Comparison of ENCODE assay signal across 12 cellular contexts in the genomic region with DNA sequence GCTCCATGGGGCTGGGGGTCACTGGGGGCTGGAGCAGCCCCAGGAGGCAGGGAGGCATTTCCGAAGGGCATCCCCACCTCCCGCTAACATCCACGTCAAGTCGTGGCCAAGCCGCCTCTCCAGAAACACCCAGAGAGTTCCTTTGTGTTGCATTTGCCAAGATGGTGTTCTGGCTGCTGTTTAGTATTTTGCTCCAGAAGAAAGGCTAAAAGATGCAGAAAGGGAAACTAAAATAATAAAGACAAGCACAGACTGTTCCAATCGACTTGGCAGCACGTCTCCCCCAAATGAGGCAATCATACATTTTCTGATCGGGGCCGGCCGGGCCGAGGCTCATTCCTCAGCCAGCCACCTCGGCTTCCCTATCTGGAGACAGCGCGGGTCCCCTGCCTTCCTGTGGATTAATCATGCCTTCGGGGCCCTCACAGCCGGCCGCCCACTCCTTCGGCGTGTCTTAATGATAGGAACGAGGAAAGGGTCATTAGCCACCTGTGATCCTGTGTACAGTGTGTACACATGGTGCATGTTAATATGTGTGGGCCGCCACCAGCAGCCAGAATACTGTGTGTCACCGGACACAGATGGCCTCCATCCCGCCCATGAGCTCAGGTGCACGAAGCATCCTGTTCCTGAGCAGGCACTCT.
DNase-seq lines count a peak whose midpoint lies in the region; ATAC-seq and TF ChIP-seq lines count a peak whose summit lies in the region.
"Had no signal": no experiment of that assay in that cellular context is flagged by ENCODE, and none has a peak within 500 bp of the region (broad histone marks: within the 10 kb centered on the region; RNA-seq: fewer than 3 reads in every experiment).

No MANE protein-coding gene starts in this region.

- no peaks in the 10 kb centered on the region for H3K27me3 ChIP-seq in left lung
- no peaks in the 10 kb centered on the region for H3K27me3 ChIP-seq in suprapubic skin
- H3K27me3 ChIP-seq: BLaER1 treated with 17β-estradiol and CSF1 and Interleukin-3, amounts not matched to agents 10 nM and 100 nM had no signal

- H3K27ac ChIP-seq in left lung (peak overlapping the region in 1 of 2 donors; percentile 53), suprapubic skin (peak overlapping the region; percentile 17)
- H3K27ac ChIP-seq: BLaER1 treated with 17β-estradiol and CSF1 and Interleukin-3, amounts not matched to agents 10 nM and 100 nM had no signal

- H3K9me3 ChIP-seq in left lung: no peaks in the 10 kb centered on the region
- H3K9me3 ChIP-seq in suprapubic skin: no peaks in the 10 kb centered on the region
- H3K9me3 ChIP-seq: BLaER1 treated with 17β-estradiol and CSF1 and Interleukin-3, amounts not matched to agents 10 nM and 100 nM had no signal

- no peak for TF ChIP-seq POLR2A in suprapubic skin (IDR thresholded peaks at IDR 0.05)

- in situ Hi-C loops in G401 (cut with HindIII; ENCODE audit: low sequenced_read_pairs) (no loop called here), GM13976 (cut with MboI; ENCODE audit: low sequenced_read_pairs, unreplicated experiment) (no loop called here)

- intact Hi-C loops in left lung (cut with DNase I): no loop called here

- DNase-seq in NCI-H524 treated with DMSO at 0.1 percent for 48 hours (lab: John Stamatoyannopoulos, UW) (peak; percentile 57), left lung (peak in 1 of 2 donors; percentile 69), suprapubic skin (ENCODE audit: low spot score in 2 of 2) (no peak), G401 (ENCODE audit: low spot score) (no peak), NCI-H1048 (lab: John Stamatoyannopoulos, UW) (no peak), GM13976 (ENCODE audit: low spot score) (no peak)
- DNase-seq in stimulated activated CD4-positive, alpha-beta T cell treated with anti-CD3 and anti-CD28 coated beads, Interleukin-12 subunit alpha, Interleukin-12 subunit beta, amount 100 ng/mL, for 4 hours: no peak
- DNase-seq: activated naive CD8-positive, alpha-beta T cell treated with anti-CD3 and anti-CD28 coated beads, Interleukin-2, amount 50 U/mL, for 24 hours; NCI-H345; posterior cingulate gyrus had no signal

- H3K4me3 ChIP-seq in left lung: no peak overlapping the region
- no peak overlapping the region for H3K4me3 ChIP-seq in suprapubic skin
- H3K4me3 ChIP-seq: BLaER1 treated with 17β-estradiol and CSF1 and Interleukin-3, amounts not matched to agents 10 nM and 100 nM had no signal

- TF ChIP-seq CTCF in left lung (IDR thresholded peaks at IDR 0.05) (no peak), suprapubic skin (IDR thresholded peaks at IDR 0.05) (no peak), GM13976 (IDR thresholded peaks at IDR 0.05; ENCODE audit: borderline replicate concordance, control extremely low read depth, extremely low read depth, insufficient read depth, missing control alignments) (no peak)

- WGBS in suprapubic skin: 49% methylated on average over 23 of the region's 24 CpGs

- ATAC-seq in esophagus mucosa (peak; percentile 30), left lung (peak; percentile 30)
- ATAC-seq: activated naive CD8-positive, alpha-beta T cell treated with anti-CD3 and anti-CD28 coated beads, Interleukin-2, amount 50 U/mL, for 24 hours had no signal

- TF ChIP-seq EP300 in suprapubic skin (IDR thresholded peaks at IDR 0.05): no peak

- H3K36me3 ChIP-seq in left lung (no peaks in the 10 kb centered on the region), suprapubic skin (no peaks in the 10 kb centered on the region)
- H3K36me3 ChIP-seq: BLaER1 treated with 17β-estradiol and CSF1 and Interleukin-3, amounts not matched to agents 10 nM and 100 nM had no signal

- H3K4me1 ChIP-seq in left lung (no peaks in the 10 kb centered on the region), suprapubic skin (peaks cover 18% of the 10 kb centered on the region)
